ENCODE assay signal across 10 cellular contexts in genomic region chr2:41966431-41966893, GRCh38.
DNase-seq lines count a peak whose midpoint lies in the region; ATAC-seq and TF ChIP-seq lines count a peak whose summit lies in the region.
"Had no signal": no experiment of that assay in that cellular context is flagged by ENCODE, and none has a peak within 500 bp of the region (broad histone marks: within the 10 kb centered on the region; RNA-seq: fewer than 3 reads in every experiment).

No MANE protein-coding gene starts in this region.

- TF ChIP-seq CTCF in epithelial cell of esophagus (IDR thresholded peaks at IDR 0.05; ENCODE audit: insufficient read depth, low read depth, low read length, missing control alignments): no peak

- peak; percentile 35 for DNase-seq in SIG-M5 treated with dmso at 0.1 percent for 504 hours (lab: John Stamatoyannopoulos, UW; ENCODE audit: unreplicated experiment)
- no peak for DNase-seq in SIG-M5 (lab: John Stamatoyannopoulos, UW)
- peak; percentile 83 for DNase-seq in epithelial cell of esophagus (ENCODE audit: low read depth)
- DNase-seq in middle frontal gyrus (ENCODE audit: extremely low spot score, low spot score): peak; percentile 40
- DNase-seq in activated CD4-positive, alpha-beta T cell treated with anti-CD3 and anti-CD28 coated beads, Interleukin-2, amount 50 U/mL, for 4 hours: no peak
- no peak for DNase-seq in T-helper 1 cell
- DNase-seq: CD4-positive, alpha-beta T cell had no signal

- no peak overlapping the region for H3K4me3 ChIP-seq in epithelial cell of esophagus (ENCODE audit: low read length)
- H3K4me3 ChIP-seq: K562 had no signal

- ATAC-seq in GM18520 (IDR thresholded peaks at IDR 0.05; ENCODE audit: unreplicated experiment): no peak
- ATAC-seq in HG02678 (IDR thresholded peaks at IDR 0.05; ENCODE audit: unreplicated experiment): no peak
- ATAC-seq: K562 had no signal

Comparison
In these comparisons a context has a peak if more than half of its experiments do, and no peak if none do; other contexts are left out.
1. DNase-seq: peak in SIG-M5 treated with dmso at 0.1 percent for 504 hours (single experiment), epithelial cell of esophagus (single experiment) and middle frontal gyrus (single experiment); none in SIG-M5 (single experiment), activated CD4-positive, alpha-beta T cell treated with anti-CD3 and anti-CD28 coated beads, Interleukin-2, amount 50 U/mL, for 4 hours (0 of 2) and T-helper 1 cell (0 of 5).